In the genomic region with DNA sequence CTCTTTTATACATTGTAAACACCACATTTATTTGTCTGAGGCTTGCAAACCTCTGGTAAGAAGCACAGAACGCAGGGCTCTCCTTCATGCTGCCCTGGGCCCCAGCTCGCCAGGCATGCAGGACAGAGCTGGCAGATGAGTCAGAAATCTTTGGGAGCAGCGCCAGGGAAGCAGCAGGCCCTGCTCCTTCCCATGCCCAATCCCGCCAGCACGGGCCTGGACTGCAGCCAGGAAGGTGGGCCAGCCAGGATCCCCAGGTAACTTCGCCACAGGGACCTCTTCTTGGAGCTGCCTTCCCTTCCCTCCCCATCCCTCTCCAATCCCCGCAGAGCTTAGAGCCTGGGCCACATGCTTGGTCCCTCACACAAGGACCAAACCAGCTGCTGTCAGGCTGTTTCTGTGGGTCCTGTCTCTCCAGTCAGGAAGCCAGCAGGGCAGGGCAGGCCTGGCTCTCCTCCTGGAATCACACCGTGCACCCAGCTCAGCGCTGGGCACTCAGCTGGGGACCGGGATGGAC, we compare ENCODE assay signal across 8 cellular contexts. TPM values are rescaled to one million over a fixed set of nuclear protein-coding genes. Genes with fewer than 3 reads are reported as not detected.
DNase-seq lines count a peak whose midpoint lies in the region; ATAC-seq and TF ChIP-seq lines count a peak whose summit lies in the region.

No MANE protein-coding gene starts in this region.

- H3K4me3 ChIP-seq in Peyer's patch (no peak overlapping the region), esophagus muscularis mucosa (no peak overlapping the region)

- ATAC-seq in HG02678 (IDR thresholded peaks at IDR 0.05; ENCODE audit: unreplicated experiment) (no peak), GM19324 (IDR thresholded peaks at IDR 0.05; ENCODE audit: low FRiP score, unreplicated experiment) (no peak), GM18498 (IDR thresholded peaks at IDR 0.05; ENCODE audit: unreplicated experiment) (no peak)

- no peaks in the 10 kb centered on the region for H3K36me3 ChIP-seq in Peyer's patch
- peaks cover 0 to 35% (median 17%) of the 10 kb centered on the region in 4 donors for H3K36me3 ChIP-seq in esophagus muscularis mucosa

- TF ChIP-seq CTCF in Peyer's patch (IDR thresholded peaks at IDR 0.05) (no peak), esophagus muscularis mucosa (IDR thresholded peaks at IDR 0.05) (no peak)

- H3K27me3 ChIP-seq in Peyer's patch, result no peaks in the 10 kb centered on the region
- no peaks in the 10 kb centered on the region for H3K27me3 ChIP-seq in esophagus muscularis mucosa

- intact Hi-C loops in esophagus muscularis mucosa (cut with DNase I) (loop anchor here (5.0 kb wide), 1 partner anchor 64 kb away; no protein-coding TSS in a partner anchor), posterior vena cava (cut with DNase I) (loop anchor here in 1 of 2 donors (10.0 kb wide), 1 partner anchor 332 kb away; no protein-coding TSS in a partner anchor)

- H3K27ac ChIP-seq in Peyer's patch, result peak overlapping the region; percentile 46 to 85 (median 70)
- peak overlapping the region; percentile 79 to 92 (median 85) for H3K27ac ChIP-seq in esophagus muscularis mucosa (replicated peaks in 1 of 4)

- DNase-seq in D341Med (ENCODE audit: low spot score) (peak; percentile 21), Peyer's patch (peak in 2 of 3 donors; percentile 18 to 51), esophagus muscularis mucosa (ENCODE audit: extremely low spot score) (no peak), posterior vena cava (ENCODE audit: low spot score) (peak; percentile 87), middle frontal gyrus (ENCODE audit: extremely low spot score, low spot score) (no peak)

- H3K9me3 ChIP-seq in Peyer's patch (no peaks in the 10 kb centered on the region), esophagus muscularis mucosa (no peaks in the 10 kb centered on the region)

- no peak for TF ChIP-seq EP300 in esophagus muscularis mucosa (IDR thresholded peaks at IDR 0.05)

- 29% methylated on average over 3 of the region's 10 CpGs for WGBS in esophagus muscularis mucosa

- H3K4me1 ChIP-seq in Peyer's patch, result peaks cover 0 to 38% (median 25%) of the 10 kb centered on the region in 4 donors
- H3K4me1 ChIP-seq in esophagus muscularis mucosa, result peaks cover 71 to 75% (median 73%) of the 10 kb centered on the region in 4 donors

- TF ChIP-seq POLR2A in Peyer's patch (IDR thresholded peaks at IDR 0.05) (no peak), esophagus muscularis mucosa (IDR thresholded peaks at IDR 0.05; ENCODE audit: low read depth) (no peak)

RNA-seq across cellular contexts. Expression of a gene that starts 8.8 kb away (rescaled TPM):
- 10 to 100 TPM in 3 of 4 donors, not detected in 1; 10.9 to 24.5 (median 13.5) TPM for total RNA-seq in Peyer's patch
- 10 to 100 TPM in 2 of 4 donors, 1 to 10 TPM in 2; 7.9 to 25.4 (median 14.9) TPM for total RNA-seq in esophagus muscularis mucosa
- total RNA-seq in posterior vena cava, result 10 to 100 TPM; 17.3 to 20.1 TPM

RNA-seq across cellular contexts. Expression of a gene that starts 11.2 kb away (rescaled TPM):
- total RNA-seq in Peyer's patch (100 to 1,000 TPM in 1 of 4 donors, 10 to 100 TPM in 3; 52.4 to 116 (median 82.9) TPM), esophagus muscularis mucosa (10 to 100 TPM; 48.0 to 61.6 (median 57.2) TPM), posterior vena cava (10 to 100 TPM; 49.2 to 50.7 TPM)

RNA-seq across cellular contexts. Expression of a gene that starts 57.0 kb away (rescaled TPM):
- total RNA-seq in Peyer's patch (1 to 10 TPM; 1.8 to 8.3 (median 5.4) TPM), esophagus muscularis mucosa (10 to 100 TPM; 19.7 to 84.3 (median 39.1) TPM), posterior vena cava (100 to 1,000 TPM in 1 of 2 donors, 10 to 100 TPM in 1; 94.6 to 110 TPM)

Comparison
In these comparisons a context has a peak if more than half of its experiments do, and no peak if none do; other contexts are left out.
1. DNase-seq: peak in D341Med (single experiment), Peyer's patch (2 of 3) and posterior vena cava (single experiment); none in esophagus muscularis mucosa (single experiment) and middle frontal gyrus (single experiment).